1 cellular context compared by ENCODE assay signal in the genomic region with DNA sequence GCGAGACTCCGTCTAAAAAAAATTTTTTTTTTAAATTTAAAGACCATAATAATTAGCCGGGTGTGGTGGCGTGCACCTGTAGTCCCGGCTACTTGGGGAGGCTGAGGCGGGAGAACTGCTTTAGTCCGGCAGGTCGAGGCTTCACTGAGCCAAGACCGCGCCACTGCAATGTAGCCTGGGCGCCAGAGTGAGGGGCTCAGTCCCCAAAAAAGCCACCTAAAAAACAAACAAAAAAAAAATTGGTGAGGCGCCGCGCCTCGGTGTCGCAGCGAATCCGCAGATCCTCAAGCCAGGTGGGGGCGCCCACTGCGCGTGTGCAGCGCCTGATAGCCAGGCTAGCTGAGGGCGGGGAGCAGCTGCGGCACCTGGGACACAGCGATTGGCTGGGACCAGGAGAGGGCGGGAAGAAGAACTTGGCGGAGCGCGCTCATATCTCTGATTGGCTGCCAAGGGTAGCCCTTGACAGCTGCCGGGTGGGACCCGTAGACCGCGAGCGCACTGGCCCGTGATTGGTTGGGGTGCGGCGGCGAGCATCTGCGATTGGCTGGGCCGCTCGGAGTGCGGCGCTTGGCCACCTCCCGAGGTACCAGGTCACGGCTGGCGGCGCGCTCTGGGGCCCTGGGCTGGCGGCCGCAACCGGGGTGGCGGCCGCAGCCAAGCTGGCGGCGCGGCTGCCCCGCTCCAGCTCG.
A peak's percentile ranks its signal among the peaks of the same experiment; 100 is the strongest.
TF ChIP-seq lines count a peak whose summit lies in the region.

No MANE protein-coding gene starts in this region.

TF ChIP-seq in A549, 52 proteins besides CTCF, POLR2A, EP300 and RAD21 (continued from another document):
- TF ChIP-seq CHD4 (IDR thresholded peaks at IDR 0.05; ENCODE audit: borderline replicate concordance) (no peak), FOXS1 (CRISPR knock-in tag; IDR thresholded peaks at IDR 0.05) (no peak), RFX5 (IDR thresholded peaks at IDR 0.05) (peak; percentile 78; the same call in 1 of the 2 replicates), SMC3 (IDR thresholded peaks at IDR 0.05) (peak; percentile 62)
- TF ChIP-seq, protein P1, sequence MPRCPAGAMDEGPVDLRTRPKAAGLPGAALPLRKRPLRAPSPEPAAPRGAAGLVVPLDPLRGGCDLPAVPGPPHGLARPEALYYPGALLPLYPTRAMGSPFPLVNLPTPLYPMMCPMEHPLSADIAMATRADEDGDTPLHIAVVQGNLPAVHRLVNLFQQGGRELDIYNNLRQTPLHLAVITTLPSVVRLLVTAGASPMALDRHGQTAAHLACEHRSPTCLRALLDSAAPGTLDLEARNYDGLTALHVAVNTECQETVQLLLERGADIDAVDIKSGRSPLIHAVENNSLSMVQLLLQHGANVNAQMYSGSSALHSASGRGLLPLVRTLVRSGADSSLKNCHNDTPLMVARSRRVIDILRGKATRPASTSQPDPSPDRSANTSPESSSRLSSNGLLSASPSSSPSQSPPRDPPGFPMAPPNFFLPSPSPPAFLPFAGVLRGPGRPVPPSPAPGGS (IDR thresholded peaks at IDR 0.05) = no peak
- TF ChIP-seq, protein P2, sequence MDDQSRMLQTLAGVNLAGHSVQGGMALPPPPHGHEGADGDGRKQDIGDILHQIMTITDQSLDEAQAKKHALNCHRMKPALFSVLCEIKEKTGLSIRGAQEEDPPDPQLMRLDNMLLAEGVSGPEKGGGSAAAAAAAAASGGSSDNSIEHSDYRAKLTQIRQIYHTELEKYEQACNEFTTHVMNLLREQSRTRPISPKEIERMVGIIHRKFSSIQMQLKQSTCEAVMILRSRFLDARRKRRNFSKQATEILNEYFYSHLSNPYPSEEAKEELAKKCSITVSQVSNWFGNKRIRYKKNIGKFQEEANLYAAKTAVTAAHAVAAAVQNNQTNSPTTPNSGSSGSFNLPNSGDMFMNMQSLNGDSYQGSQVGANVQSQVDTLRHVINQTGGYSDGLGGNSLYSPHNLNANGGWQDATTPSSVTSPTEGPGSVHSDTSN (IDR thresholded peaks at IDR 0.05) = peak; percentile 76
- TF ChIP-seq, protein P3, sequence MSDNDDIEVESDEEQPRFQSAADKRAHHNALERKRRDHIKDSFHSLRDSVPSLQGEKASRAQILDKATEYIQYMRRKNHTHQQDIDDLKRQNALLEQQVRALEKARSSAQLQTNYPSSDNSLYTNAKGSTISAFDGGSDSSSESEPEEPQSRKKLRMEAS (IDR thresholded peaks at IDR 0.05) = peak; percentile 58; the same call in 1 of the 2 replicates
